ENCODE assay signal across 16 cellular contexts in the genomic region with DNA sequence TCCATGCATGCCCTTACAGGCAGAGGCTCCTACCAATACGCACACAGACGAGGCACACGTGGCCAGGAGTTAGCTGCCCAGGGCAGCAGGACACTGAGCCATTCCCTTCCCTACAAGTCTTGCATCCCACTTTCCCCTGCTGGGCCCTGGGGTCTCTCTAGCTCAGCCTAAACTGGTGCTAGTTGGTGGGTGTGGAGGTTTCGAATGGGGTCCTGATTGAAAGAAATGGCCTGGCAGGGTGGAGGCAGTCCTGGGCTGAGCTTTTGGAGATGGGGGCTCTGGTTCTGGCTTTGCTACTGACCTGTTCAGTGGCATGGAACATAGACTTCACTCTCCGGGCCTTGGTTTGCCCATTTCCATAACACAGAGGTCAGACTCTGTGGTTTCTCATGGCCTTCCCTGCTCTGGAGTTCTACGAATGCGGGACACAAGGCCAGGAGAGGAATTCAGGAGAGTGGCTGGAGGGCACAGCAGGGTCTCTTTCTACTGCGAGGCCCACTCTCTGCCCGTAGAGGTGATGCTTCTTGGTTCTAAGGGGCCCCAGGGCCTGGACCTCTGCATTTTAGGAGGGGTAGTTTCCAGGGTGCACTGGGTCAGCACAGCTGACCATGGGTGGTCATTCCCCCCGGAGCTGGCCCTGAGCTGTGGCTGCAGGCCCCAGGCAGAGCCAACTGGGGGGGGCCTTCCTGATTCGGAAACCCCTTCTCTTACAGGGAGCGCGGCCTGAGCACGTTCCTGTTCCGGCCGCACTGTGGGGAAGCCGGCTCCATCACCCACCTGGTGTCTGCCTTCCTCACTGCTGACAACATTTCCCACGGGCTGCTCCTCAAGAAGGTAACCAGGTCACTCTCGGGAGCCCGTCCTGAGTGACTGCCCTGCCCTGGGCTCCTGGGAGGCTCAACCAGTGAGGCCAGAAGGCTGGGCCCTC. TPM values are rescaled to one million over a fixed set of nuclear protein-coding genes. Genes with fewer than 3 reads are reported as not detected.
A peak's percentile ranks its signal among the peaks of the same experiment; 100 is the strongest.
DNase-seq lines count a peak whose midpoint lies in the region; ATAC-seq and TF ChIP-seq lines count a peak whose summit lies in the region.
"Had no signal": no experiment of that assay in that cellular context is flagged by ENCODE, and none has a peak within 500 bp of the region (broad histone marks: within the 10 kb centered on the region; RNA-seq: fewer than 3 reads in every experiment).

No MANE protein-coding gene starts in this region.

- TF ChIP-seq CTCF in H9 (conservative IDR thresholded peaks at IDR 0.05), result no peak

- no peak overlapping the region for H3K23ac ChIP-seq in H9 (ENCODE audit: insufficient read length, low read depth, low read length)

- no peak overlapping the region for H3K27ac ChIP-seq in H9 (ENCODE audit: insufficient read length, low read depth, low read length)
- H3K27ac ChIP-seq: KMS-11, SK-N-MC had no signal

- H3K4ac ChIP-seq in H9 (ENCODE audit: low read depth, low read length), result no peak overlapping the region

- no peak overlapping the region for H4K91ac ChIP-seq in H9 (ENCODE audit: insufficient read length, low read depth, low read length)

- H3K4me1 ChIP-seq in H9 (ENCODE audit: insufficient read depth, low read length), result 0 out of 2 replicates have a peak, but pooled peaks cover 2% of the 10 kb centered on the region

- no peaks in the 10 kb centered on the region for H3K9me3 ChIP-seq in H9 (ENCODE audit: control insufficient read depth, low read depth, low read length)

- peak; percentile 12 for DNase-seq in activated T-cell treated with anti-CD3 and anti-CD28 coated beads, Interleukin-2, amount 50 U/mL, for 24 hours
- no peak for DNase-seq in activated T-cell treated with anti-CD3 and anti-CD28 coated beads, Interleukin-2, amount 50 U/mL, for 4 hours
- no peak for DNase-seq in H9
- peak; percentile 10 for DNase-seq in iPS-NIHi7 (ENCODE audit: extremely low spot score)
- no peak for DNase-seq in stimulated activated naive B cell treated with anti-CD40 and anti-IgM and Interleukin-4, amounts not matched to agents 10 μg/mL and 1 μg/mL and 100 μg/mL, for 72 hours
- DNase-seq in NCI-H526 (lab: John Stamatoyannopoulos, UW), result no peak
- no peak for DNase-seq in amygdala (lab: John Stamatoyannopoulos, UW)
- DNase-seq in midbrain (lab: John Stamatoyannopoulos, UW), result no peak
- DNase-seq: CD4-positive, alpha-beta memory T cell; MV-4-11; NCI-H1694 treated with DMSO at 0.1 percent for 48 hours; NCI-H774; Right ventricle myocardium superior had no signal

- no peak overlapping the region for H2AFZ ChIP-seq in H9 (ENCODE audit: low read length)

- H4K8ac ChIP-seq in H9 (replicated peaks; ENCODE audit: insufficient read length, low read depth, low read length), result no peak overlapping the region

- no peak for ATAC-seq in activated T-cell treated with anti-CD3 and anti-CD28 coated beads, Interleukin-2, amount 50 U/mL, for 4 hours
- ATAC-seq in stimulated activated naive B cell treated with anti-CD40 and anti-IgM and Interleukin-4, amounts not matched to agents 10 μg/mL and 1 μg/mL and 100 μg/mL, for 72 hours (replicated peaks), result no peak
- ATAC-seq: HepG2 had no signal

- H3K27me3 ChIP-seq in H9 (ENCODE audit: insufficient read depth, low read length), result no peaks in the 10 kb centered on the region

- no peak overlapping the region for H3K27ac Mint-ChIP-seq in activated T-cell treated with anti-CD3 and anti-CD28 coated beads, Interleukin-2, amount 50 U/mL, for 24 hours
- H3K27ac Mint-ChIP-seq in H9, result peak overlapping the region in 2 of 3 experiments; percentile 11 to 49; a peak in 1 of 7 replicates
- peak overlapping the region; percentile 33 for H3K27ac Mint-ChIP-seq in stimulated activated naive B cell treated with anti-CD40 and anti-IgM and Interleukin-4, amounts not matched to agents 10 μg/mL and 1 μg/mL and 100 μg/mL, for 72 hours

- H2BK12ac ChIP-seq in H9 (ENCODE audit: insufficient read length, low read depth, low read length), result no peak overlapping the region

- no peaks in the 10 kb centered on the region for H3K4me1 Mint-ChIP-seq in activated T-cell treated with anti-CD3 and anti-CD28 coated beads, Interleukin-2, amount 50 U/mL, for 24 hours (ENCODE audit: low read depth)
- H3K4me1 Mint-ChIP-seq in activated T-cell treated with anti-CD3 and anti-CD28 coated beads, Interleukin-2, amount 50 U/mL, for 4 hours (ENCODE audit: low read depth), result peaks cover 4% of the 10 kb centered on the region
- peaks cover 8 to 24% of the 10 kb centered on the region in 2 experiments for H3K4me1 Mint-ChIP-seq in H9
- peaks cover 16 to 26% of the 10 kb centered on the region in 2 donors for H3K4me1 Mint-ChIP-seq in stimulated activated naive B cell treated with anti-CD40 and anti-IgM and Interleukin-4, amounts not matched to agents 10 μg/mL and 1 μg/mL and 100 μg/mL, for 72 hours

- peaks cover 82% of the 10 kb centered on the region for H3K36me3 Mint-ChIP-seq in activated T-cell treated with anti-CD3 and anti-CD28 coated beads, Interleukin-2, amount 50 U/mL, for 24 hours (ENCODE audit: low read depth)
- H3K36me3 Mint-ChIP-seq in activated T-cell treated with anti-CD3 and anti-CD28 coated beads, Interleukin-2, amount 50 U/mL, for 4 hours (ENCODE audit: insufficient read depth), result peaks cover 37% of the 10 kb centered on the region
- peaks cover 5 to 12% (median 6%) of the 10 kb centered on the region in 3 experiments; a peak in 6 of 7 replicates for H3K36me3 Mint-ChIP-seq in H9 (ENCODE audit: insufficient read depth in 1 of 3, low read depth in 3 of 3)
- peaks cover 72 to 79% of the 10 kb centered on the region in 2 donors for H3K36me3 Mint-ChIP-seq in stimulated activated naive B cell treated with anti-CD40 and anti-IgM and Interleukin-4, amounts not matched to agents 10 μg/mL and 1 μg/mL and 100 μg/mL, for 72 hours

- H4K5ac ChIP-seq in H9 (ENCODE audit: insufficient read length, low read depth, low read length), result no peak overlapping the region

- H3K18ac ChIP-seq in H9 (ENCODE audit: insufficient read length, low read depth, low read length), result no peak overlapping the region

- no peak overlapping the region for H3T11ph ChIP-seq in H9 (ENCODE audit: low read length)

- H3K79me1 ChIP-seq in H9 (ENCODE audit: insufficient read depth, low read depth, low read length, poor library complexity, severe bottlenecking), result no peaks in the 10 kb centered on the region

- no peak overlapping the region for H2BK5ac ChIP-seq in H9 (ENCODE audit: insufficient read length, low read length)

- H3K9ac ChIP-seq in H9 (ENCODE audit: extremely low read depth, insufficient read length, low read length), result no peak overlapping the region
- H3K9ac ChIP-seq: KMS-11 had no signal

- H3K56ac ChIP-seq in H9 (ENCODE audit: insufficient read length, low read depth, low read length), result no peak overlapping the region

- H3K79me2 ChIP-seq in H9 (ENCODE audit: insufficient read depth, low read length), result no peaks in the 10 kb centered on the region

- no peak overlapping the region for H2BK20ac ChIP-seq in H9 (ENCODE audit: low read depth, low read length, poor library complexity, severe bottlenecking)

- no CpG with 5 or more reads among the region's 20 CpGs for WGBS in H9 (ENCODE audit: extremely low coverage, insufficient read length, low lambda C conversion rate)

- H2AK5ac ChIP-seq in H9 (ENCODE audit: insufficient read length, low read length), result no peak overlapping the region

- no peak overlapping the region for H2BK120ac ChIP-seq in H9 (ENCODE audit: low read depth, low read length, poor library complexity, severe bottlenecking)

- H4K20me1 ChIP-seq in H9 (ENCODE audit: control insufficient read depth, insufficient read depth, insufficient read length), result no peaks in the 10 kb centered on the region

- no peaks in the 10 kb centered on the region for H3K27me3 Mint-ChIP-seq in activated T-cell treated with anti-CD3 and anti-CD28 coated beads, Interleukin-2, amount 50 U/mL, for 24 hours
- no peaks in the 10 kb centered on the region for H3K27me3 Mint-ChIP-seq in activated T-cell treated with anti-CD3 and anti-CD28 coated beads, Interleukin-2, amount 50 U/mL, for 4 hours (ENCODE audit: low read depth)
- no peaks in the 10 kb centered on the region for H3K27me3 Mint-ChIP-seq in H9 (ENCODE audit: low read depth)
- no peaks in the 10 kb centered on the region for H3K27me3 Mint-ChIP-seq in stimulated activated naive B cell treated with anti-CD40 and anti-IgM and Interleukin-4, amounts not matched to agents 10 μg/mL and 1 μg/mL and 100 μg/mL, for 72 hours
- H3K27me3 Mint-ChIP-seq: CD4-positive, alpha-beta memory T cell had no signal

- H3K23me2 ChIP-seq in H9 (ENCODE audit: insufficient read length, low read depth, low read length, poor library complexity, severe bottlenecking), result no peaks in the 10 kb centered on the region

- H3K4me2 ChIP-seq in H9 (ENCODE audit: insufficient read depth, insufficient read length, low read length), result no peak overlapping the region
- H3K4me2 ChIP-seq: KMS-11 had no signal

- no peak overlapping the region for H3K4me3 Mint-ChIP-seq in activated T-cell treated with anti-CD3 and anti-CD28 coated beads, Interleukin-2, amount 50 U/mL, for 24 hours
- no peak overlapping the region for H3K4me3 Mint-ChIP-seq in activated T-cell treated with anti-CD3 and anti-CD28 coated beads, Interleukin-2, amount 50 U/mL, for 4 hours
- no peak overlapping the region for H3K4me3 Mint-ChIP-seq in H9
- no peak overlapping the region for H3K4me3 Mint-ChIP-seq in stimulated activated naive B cell treated with anti-CD40 and anti-IgM and Interleukin-4, amounts not matched to agents 10 μg/mL and 1 μg/mL and 100 μg/mL, for 72 hours
- H3K4me3 Mint-ChIP-seq: CD4-positive, alpha-beta memory T cell had no signal

- no peak overlapping the region for H3K14ac ChIP-seq in H9 (ENCODE audit: insufficient read depth, low read length)

- no peaks in the 10 kb centered on the region for H3K9me3 Mint-ChIP-seq in activated T-cell treated with anti-CD3 and anti-CD28 coated beads, Interleukin-2, amount 50 U/mL, for 24 hours
- H3K9me3 Mint-ChIP-seq in activated T-cell treated with anti-CD3 and anti-CD28 coated beads, Interleukin-2, amount 50 U/mL, for 4 hours, result no peaks in the 10 kb centered on the region
- H3K9me3 Mint-ChIP-seq in H9, result no peaks in the 10 kb centered on the region
- H3K9me3 Mint-ChIP-seq in stimulated activated naive B cell treated with anti-CD40 and anti-IgM and Interleukin-4, amounts not matched to agents 10 μg/mL and 1 μg/mL and 100 μg/mL, for 72 hours, result no peaks in the 10 kb centered on the region
- H3K9me3 Mint-ChIP-seq: CD4-positive, alpha-beta memory T cell had no signal

- H2BK15ac ChIP-seq in H9 (ENCODE audit: low read depth, low read length), result no peak overlapping the region

RNA-seq across cellular contexts. Expression of gene RNF141, which starts 40.0 kb away (rescaled TPM):
- total RNA-seq in activated T-cell treated with anti-CD3 and anti-CD28 coated beads, Interleukin-2, amount 50 U/mL, for 4 hours, result 10 to 100 TPM; 16.3 to 20.7 (median 18.4) TPM
- total RNA-seq in H9 (2021), result 23.7 and 24.7 TPM in 2 replicates

RNA-seq across cellular contexts. Expression of gene AMPD3, which starts 46.0 kb away (rescaled TPM):
- total RNA-seq in activated T-cell treated with anti-CD3 and anti-CD28 coated beads, Interleukin-2, amount 50 U/mL, for 4 hours, result 10 to 100 TPM in 1 of 3 donors, 1 to 10 TPM in 2; 7.9 to 11.2 (median 9.0) TPM
- total RNA-seq in H9 (2021), result 4.6 and 5.9 TPM in 2 replicates

Comparison
In these comparisons a context has a peak if more than half of its experiments do, and no peak if none do; other contexts are left out.
1. DNase-seq: peak in activated T-cell treated with anti-CD3 and anti-CD28 coated beads, Interleukin-2, amount 50 U/mL, for 24 hours (single experiment) and iPS-NIHi7 (single experiment); none in activated T-cell treated with anti-CD3 and anti-CD28 coated beads, Interleukin-2, amount 50 U/mL, for 4 hours (single experiment), H9 (single experiment), stimulated activated naive B cell treated with anti-CD40 and anti-IgM and Interleukin-4, amounts not matched to agents 10 μg/mL and 1 μg/mL and 100 μg/mL, for 72 hours (single experiment), NCI-H526 (0 of 2), amygdala (0 of 56) and midbrain (single experiment).